In the genomic region with DNA sequence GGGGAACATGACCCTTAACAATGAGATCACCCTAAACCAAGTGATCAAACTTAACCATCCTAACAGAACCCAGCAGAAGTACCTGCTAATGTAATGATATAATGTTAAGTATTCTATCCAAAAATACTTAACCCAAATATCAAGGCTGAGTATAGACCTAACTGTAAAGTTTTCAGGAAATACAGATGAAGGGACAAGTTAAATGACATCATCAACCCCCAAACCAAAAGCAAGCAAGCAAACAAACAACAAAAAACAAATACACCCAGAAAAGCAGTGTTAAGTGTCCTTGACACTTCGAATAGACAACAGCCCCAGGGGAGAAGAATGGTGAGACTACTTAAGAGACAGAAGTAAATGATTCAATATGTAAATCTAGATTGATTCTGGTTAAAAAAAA, we compare ENCODE assay signal across 14 cellular contexts. TPM values are rescaled to one million over a fixed set of nuclear protein-coding genes. Genes with fewer than 3 reads are reported as not detected.
DNase-seq lines count a peak whose midpoint lies in the region; ATAC-seq and TF ChIP-seq lines count a peak whose summit lies in the region.
"Had no signal": no experiment of that assay in that cellular context is flagged by ENCODE, and none has a peak within 500 bp of the region (broad histone marks: within the 10 kb centered on the region; RNA-seq: fewer than 3 reads in every experiment).

No MANE protein-coding gene starts in this region.

- H4K20me1 ChIP-seq in GM23338 (replicated peaks; ENCODE audit: insufficient read depth): peaks cover 57% of the 10 kb centered on the region

- peaks cover 58% of the 10 kb centered on the region for H3K36me3 Mint-ChIP-seq in GM23338 (ENCODE audit: low read depth)
- H3K36me3 Mint-ChIP-seq in activated CD4-positive, alpha-beta memory T cell treated with anti-CD3 and anti-CD28 coated beads for 36 hours: peaks cover 29% of the 10 kb centered on the region

- peaks cover 33% of the 10 kb centered on the region for H3K4me1 Mint-ChIP-seq in GM23338
- peaks cover 54% of the 10 kb centered on the region for H3K4me1 Mint-ChIP-seq in activated CD4-positive, alpha-beta memory T cell treated with anti-CD3 and anti-CD28 coated beads for 36 hours (ENCODE audit: low read depth)

- CTCF ChIA-PET in AG04450 (lab: Charles Lee): interaction anchor here (0.7 kb wide), 1 partner anchor 9 kb away, joined by 3 read pairs; no protein-coding TSS in a partner anchor
- CTCF ChIA-PET in activated CD4-positive, alpha-beta memory T cell treated with anti-CD3 and anti-CD28 coated beads for 36 hours (lab: Charles Lee): no interaction called here

- H3K4me1 ChIP-seq in GM23338 (ENCODE audit: insufficient read depth): peaks cover 32% of the 10 kb centered on the region

- DNase-seq in AG04450 (ENCODE audit: low read depth, low spot score): no peak
- DNase-seq in GM23338 (ENCODE audit: low spot score): no peak
- DNase-seq in activated CD4-positive, alpha-beta memory T cell treated with anti-CD3 and anti-CD28 coated beads for 36 hours: no peak
- DNase-seq in NCI-H1417 treated with DMSO at 0.1 percent for 48 hours (lab: John Stamatoyannopoulos, UW): no peak
- DNase-seq in NCI-H226: no peak
- DNase-seq in HuH-7 (ENCODE audit: low spot score): no peak
- DNase-seq: activated CD4-positive, alpha-beta T cell treated with anti-CD3 and anti-CD28 coated beads, Interleukin-2, amount 50 U/mL, for 4 hours; cerebellar nuclear complex; heart right ventricle; NCI-H1436 treated with DMSO at 0.1 percent for 48 hours; nucleus accumbens; Right ventricle myocardium superior had no signal

- POLR2A ChIA-PET in AG04450 (lab: Yijun Ruan, JAX): no interaction called here
- POLR2A ChIA-PET in activated CD4-positive, alpha-beta memory T cell treated with anti-CD3 and anti-CD28 coated beads for 36 hours (lab: Charles Lee): no interaction called here

- H3K9me3 Mint-ChIP-seq in GM23338: peaks cover 9% of the 10 kb centered on the region; the same call in 2 of the 3 replicates
- no peaks in the 10 kb centered on the region for H3K9me3 Mint-ChIP-seq in activated CD4-positive, alpha-beta memory T cell treated with anti-CD3 and anti-CD28 coated beads for 36 hours

- H3K27me3 Mint-ChIP-seq in GM23338 (ENCODE audit: insufficient read depth, low read depth, poor library complexity): peaks cover 8% of the 10 kb centered on the region
- no peaks in the 10 kb centered on the region for H3K27me3 Mint-ChIP-seq in activated CD4-positive, alpha-beta memory T cell treated with anti-CD3 and anti-CD28 coated beads for 36 hours

- H3K79me2 ChIP-seq in GM23338 (replicated peaks; ENCODE audit: insufficient read depth): peaks cover 90% of the 10 kb centered on the region

- H3K4me2 ChIP-seq in GM23338: peak overlapping the region; percentile 86

- TF ChIP-seq CTCF in AG04450 (IDR thresholded peaks at IDR 0.05; ENCODE audit: low read depth, low read length): no peak
- TF ChIP-seq CTCF in GM23338 (conservative IDR thresholded peaks at IDR 0.05; ENCODE audit: low read depth in 2 of 2): no peak

- H3K4me3 ChIP-seq in AG04450 (ENCODE audit: low read depth, low read length) (peak overlapping the region; percentile 35), GM23338 (peak overlapping the region; percentile 88), iPS-18c (ENCODE audit: insufficient read depth, low read depth, low read length) (peak overlapping the region; percentile 96; the same call in 1 of the 2 replicates)

- H3K27ac ChIP-seq in AG04450 (ENCODE audit: low read depth, low read length) (no peak overlapping the region), GM23338 (ENCODE audit: low read depth) (0 out of 2 replicates have a peak overlapping the region, but pooled peaks have one; percentile 4)
- H3K27ac ChIP-seq: heart right ventricle had no signal

- H3K27me3 ChIP-seq in AG04450 (ENCODE audit: control insufficient read depth, insufficient read depth, low read length): no peaks in the 10 kb centered on the region
- H3K27me3 ChIP-seq in GM23338 (ENCODE audit: insufficient read depth): no peaks in the 10 kb centered on the region
- H3K27me3 ChIP-seq: heart right ventricle had no signal

- H3K4me3 Mint-ChIP-seq in GM23338: peak overlapping the region; percentile 97
- H3K4me3 Mint-ChIP-seq in activated CD4-positive, alpha-beta memory T cell treated with anti-CD3 and anti-CD28 coated beads for 36 hours: peak overlapping the region; percentile 52

- intact Hi-C loops in activated CD4-positive, alpha-beta memory T cell treated with anti-CD3 and anti-CD28 coated beads for 36 hours (cut with micrococcal nuclease): no loop called here

- H3K9me3 ChIP-seq in AG04450 (ENCODE audit: control insufficient read depth, insufficient read depth, low read length) (peaks cover 7% of the 10 kb centered on the region; the same call in 1 of the 2 replicates), iPS-18c (ENCODE audit: control insufficient read depth, insufficient read depth, low read length) (no peaks in the 10 kb centered on the region)
- H3K9me3 ChIP-seq: heart right ventricle had no signal

- H3K36me3 ChIP-seq in GM23338 (ENCODE audit: insufficient read depth): no peaks in the 10 kb centered on the region
- H3K36me3 ChIP-seq: heart right ventricle had no signal

- peak overlapping the region; percentile 27; the same call in 1 of the 2 replicates for H3K27ac Mint-ChIP-seq in GM23338
- H3K27ac Mint-ChIP-seq in activated CD4-positive, alpha-beta memory T cell treated with anti-CD3 and anti-CD28 coated beads for 36 hours: no peak overlapping the region

- ATAC-seq in GM23338 (no peak), HG02678 (IDR thresholded peaks at IDR 0.05; ENCODE audit: unreplicated experiment) (no peak)
- ATAC-seq: heart right ventricle had no signal

- no peak overlapping the region for H2AFZ ChIP-seq in GM23338

- H3F3A ChIP-seq in GM23338 (replicated peaks; ENCODE audit: low read depth): no peaks in the 10 kb centered on the region

- H3K9me2 ChIP-seq in GM23338 (ENCODE audit: insufficient read depth): no peaks in the 10 kb centered on the region

TF ChIP-seq in GM23338, 12 proteins besides CTCF, POLR2A, EP300 and RAD21 (continues in another document):
- TF ChIP-seq STAT1 (IDR thresholded peaks at IDR 0.05; ENCODE audit: unreplicated experiment): no peak
- TF ChIP-seq JUNB (IDR thresholded peaks at IDR 0.05; ENCODE audit: unreplicated experiment): no peak
- no peak for TF ChIP-seq CREB1 (CRISPR knock-in tag; IDR thresholded peaks at IDR 0.05; ENCODE audit: low read depth)
- TF ChIP-seq, protein P1, sequence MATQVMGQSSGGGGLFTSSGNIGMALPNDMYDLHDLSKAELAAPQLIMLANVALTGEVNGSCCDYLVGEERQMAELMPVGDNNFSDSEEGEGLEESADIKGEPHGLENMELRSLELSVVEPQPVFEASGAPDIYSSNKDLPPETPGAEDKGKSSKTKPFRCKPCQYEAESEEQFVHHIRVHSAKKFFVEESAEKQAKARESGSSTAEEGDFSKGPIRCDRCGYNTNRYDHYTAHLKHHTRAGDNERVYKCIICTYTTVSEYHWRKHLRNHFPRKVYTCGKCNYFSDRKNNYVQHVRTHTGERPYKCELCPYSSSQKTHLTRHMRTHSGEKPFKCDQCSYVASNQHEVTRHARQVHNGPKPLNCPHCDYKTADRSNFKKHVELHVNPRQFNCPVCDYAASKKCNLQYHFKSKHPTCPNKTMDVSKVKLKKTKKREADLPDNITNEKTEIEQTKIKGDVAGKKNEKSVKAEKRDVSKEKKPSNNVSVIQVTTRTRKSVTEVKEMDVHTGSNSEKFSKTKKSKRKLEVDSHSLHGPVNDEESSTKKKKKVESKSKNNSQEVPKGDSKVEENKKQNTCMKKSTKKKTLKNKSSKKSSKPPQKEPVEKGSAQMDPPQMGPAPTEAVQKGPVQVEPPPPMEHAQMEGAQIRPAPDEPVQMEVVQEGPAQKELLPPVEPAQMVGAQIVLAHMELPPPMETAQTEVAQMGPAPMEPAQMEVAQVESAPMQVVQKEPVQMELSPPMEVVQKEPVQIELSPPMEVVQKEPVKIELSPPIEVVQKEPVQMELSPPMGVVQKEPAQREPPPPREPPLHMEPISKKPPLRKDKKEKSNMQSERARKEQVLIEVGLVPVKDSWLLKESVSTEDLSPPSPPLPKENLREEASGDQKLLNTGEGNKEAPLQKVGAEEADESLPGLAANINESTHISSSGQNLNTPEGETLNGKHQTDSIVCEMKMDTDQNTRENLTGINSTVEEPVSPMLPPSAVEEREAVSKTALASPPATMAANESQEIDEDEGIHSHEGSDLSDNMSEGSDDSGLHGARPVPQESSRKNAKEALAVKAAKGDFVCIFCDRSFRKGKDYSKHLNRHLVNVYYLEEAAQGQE (IDR thresholded peaks at IDR 0.05; ENCODE audit: unreplicated experiment): no peak
- TF ChIP-seq NANOG (IDR thresholded peaks at IDR 0.05; ENCODE audit: borderline replicate concordance): no peak

RNA-seq across cellular contexts. Expression of a gene that starts 2.7 kb away (rescaled TPM):
- 29.9 and 38.6 TPM in 2 replicates for polyA plus RNA-seq in AG04450 (2011; rRNA removed)
- 55.4 and 72.6 TPM in 2 replicates for polyA minus RNA-seq in AG04450 (2011; rRNA and poly(A)+ RNA removed)
- total RNA-seq in GM23338 (2014; rRNA removed; shearing (Covaris generic)): 72.7 and 83.2 TPM in 2 replicates
- polyA plus RNA-seq in GM23338 (2016; fragmentation: Nextera tagmentation; extraction: Ambion mirVana): 151 and 158 TPM in 2 replicates
- 10 to 100 TPM; 31.7 to 33.7 TPM for total RNA-seq in activated CD4-positive, alpha-beta memory T cell treated with anti-CD3 and anti-CD28 coated beads for 36 hours

Comparison
In these comparisons a context has a peak if more than half of its experiments do, and no peak if none do; other contexts are left out.
1. H3K4me3 ChIP-seq: peak in every context shown above with its lines; median percentile 96 in iPS-18c; 88 in GM23338; 35 in AG04450.